In genomic region chr6:31886426-31887068, GRCh38 we compare ENCODE assay signal across 27 cellular contexts. TPM values are rescaled to one million over a fixed set of nuclear protein-coding genes. Genes with fewer than 3 reads are reported as not detected.
"Had no signal": no experiment of that assay in that cellular context is flagged by ENCODE, and none has a peak within 500 bp of the region (broad histone marks: within the 10 kb centered on the region; RNA-seq: fewer than 3 reads in every experiment).

No MANE protein-coding gene starts in this region.

- H3K4me3 ChIP-seq: hepatocyte, left ventricle myocardium inferior, pancreas, right lobe of liver, skin epidermis, vagina had no signal

- H3K27me3 ChIP-seq: hepatocyte, neutrophil, pancreas, right lobe of liver, vagina had no signal

- ATAC-seq: esophagus mucosa, natural killer cell, pancreas, right lobe of liver had no signal

- H3K9me3 Mint-ChIP-seq: activated CD4-positive, alpha-beta memory T cell treated with anti-CD3 and anti-CD28 coated beads, Interleukin-2, amount 10 ng/mL, durations not matched to agents 7 days and 5 days; activated naive CD8-positive, alpha-beta T cell treated with anti-CD3 and anti-CD28 coated beads for 36 hours; activated T-cell treated with anti-CD3 and anti-CD28 coated beads, Interleukin-2, amount 50 U/mL, for 24 hours; central memory CD8-positive, alpha-beta T cell; immature natural killer cell; mesothelial cell of epicardium; natural killer cell; type B pancreatic cell had no signal

- DNase-seq: activated CD4-positive, alpha-beta memory T cell treated with anti-CD3 and anti-CD28 coated beads, Interleukin-2, amount 10 ng/mL, durations not matched to agents 7 days and 5 days; activated CD4-positive, alpha-beta T cell treated with anti-CD3 and anti-CD28 coated beads for 48 hours; activated naive CD4-positive, alpha-beta T cell treated with Interleukin-2 at 50 U/mL for 16 hours; activated naive CD8-positive, alpha-beta T cell treated with anti-CD3 and anti-CD28 coated beads for 36 hours; activated T-cell treated with anti-CD3 and anti-CD28 coated beads, Interleukin-2, amount 50 U/mL, for 24 hours; effector memory CD4-positive, alpha-beta T cell; foreskin melanocyte; immature natural killer cell; kidney glomerular epithelial cell; left ventricle myocardium inferior; natural killer cell; stimulated activated CD4-positive, alpha-beta T cell treated with anti-CD3 and anti-CD28 coated beads, Interleukin-1b, Interleukin-23, amount 100 ng/mL, for 48 hours had no signal

- H3K27ac Mint-ChIP-seq: activated CD4-positive, alpha-beta memory T cell treated with anti-CD3 and anti-CD28 coated beads, Interleukin-2, amount 10 ng/mL, durations not matched to agents 7 days and 5 days; activated naive CD8-positive, alpha-beta T cell treated with anti-CD3 and anti-CD28 coated beads for 36 hours; activated T-cell treated with anti-CD3 and anti-CD28 coated beads, Interleukin-2, amount 50 U/mL, for 24 hours; mesothelial cell of epicardium; natural killer cell; type B pancreatic cell had no signal

- H3K9me3 ChIP-seq: left ventricle myocardium inferior, neutrophil, pancreas, right lobe of liver, vagina had no signal

- H3K27me3 Mint-ChIP-seq: activated CD4-positive, alpha-beta memory T cell treated with anti-CD3 and anti-CD28 coated beads, Interleukin-2, amount 10 ng/mL, durations not matched to agents 7 days and 5 days; activated naive CD8-positive, alpha-beta T cell treated with anti-CD3 and anti-CD28 coated beads for 36 hours; activated T-cell treated with anti-CD3 and anti-CD28 coated beads, Interleukin-2, amount 50 U/mL, for 24 hours; central memory CD8-positive, alpha-beta T cell; type B pancreatic cell had no signal

- H3K27ac ChIP-seq: hepatocyte, left ventricle myocardium inferior, neutrophil, pancreas, right lobe of liver, skin epidermis, vagina had no signal

- H3K4me1 ChIP-seq: left ventricle myocardium inferior, pancreas, right lobe of liver, vagina had no signal

- H3K4me3 Mint-ChIP-seq: activated CD4-positive, alpha-beta memory T cell treated with anti-CD3 and anti-CD28 coated beads, Interleukin-2, amount 10 ng/mL, durations not matched to agents 7 days and 5 days; activated naive CD8-positive, alpha-beta T cell treated with anti-CD3 and anti-CD28 coated beads for 36 hours; activated T-cell treated with anti-CD3 and anti-CD28 coated beads, Interleukin-2, amount 50 U/mL, for 24 hours; central memory CD8-positive, alpha-beta T cell; immature natural killer cell; mesothelial cell of epicardium; natural killer cell; type B pancreatic cell had no signal

- H3K4me1 Mint-ChIP-seq: activated CD4-positive, alpha-beta memory T cell treated with anti-CD3 and anti-CD28 coated beads, Interleukin-2, amount 10 ng/mL, durations not matched to agents 7 days and 5 days; activated naive CD8-positive, alpha-beta T cell treated with anti-CD3 and anti-CD28 coated beads for 36 hours; central memory CD8-positive, alpha-beta T cell; immature natural killer cell; mesothelial cell of epicardium; natural killer cell had no signal

RNA-seq across cellular contexts. Expression of gene SLC44A4, which starts 7.8 kb away (rescaled TPM):
- total RNA-seq: lung microvascular endothelial cell; T-helper 1 cell treated with Interleukin-12 subunit alpha and Interleukin-12 subunit beta and Interleukin-4 antibody, amounts not matched to agents 30 ng/mL and 1 ng/mL, for 36 hours; temporal lobe had no signal

RNA-seq across cellular contexts. Expression of gene C2, which starts 41.0 kb away (rescaled TPM):
- total RNA-seq: dermis microvascular lymphatic vessel endothelial cell, lung microvascular endothelial cell, pulmonary artery endothelial cell had no signal
